In the genomic region with DNA sequence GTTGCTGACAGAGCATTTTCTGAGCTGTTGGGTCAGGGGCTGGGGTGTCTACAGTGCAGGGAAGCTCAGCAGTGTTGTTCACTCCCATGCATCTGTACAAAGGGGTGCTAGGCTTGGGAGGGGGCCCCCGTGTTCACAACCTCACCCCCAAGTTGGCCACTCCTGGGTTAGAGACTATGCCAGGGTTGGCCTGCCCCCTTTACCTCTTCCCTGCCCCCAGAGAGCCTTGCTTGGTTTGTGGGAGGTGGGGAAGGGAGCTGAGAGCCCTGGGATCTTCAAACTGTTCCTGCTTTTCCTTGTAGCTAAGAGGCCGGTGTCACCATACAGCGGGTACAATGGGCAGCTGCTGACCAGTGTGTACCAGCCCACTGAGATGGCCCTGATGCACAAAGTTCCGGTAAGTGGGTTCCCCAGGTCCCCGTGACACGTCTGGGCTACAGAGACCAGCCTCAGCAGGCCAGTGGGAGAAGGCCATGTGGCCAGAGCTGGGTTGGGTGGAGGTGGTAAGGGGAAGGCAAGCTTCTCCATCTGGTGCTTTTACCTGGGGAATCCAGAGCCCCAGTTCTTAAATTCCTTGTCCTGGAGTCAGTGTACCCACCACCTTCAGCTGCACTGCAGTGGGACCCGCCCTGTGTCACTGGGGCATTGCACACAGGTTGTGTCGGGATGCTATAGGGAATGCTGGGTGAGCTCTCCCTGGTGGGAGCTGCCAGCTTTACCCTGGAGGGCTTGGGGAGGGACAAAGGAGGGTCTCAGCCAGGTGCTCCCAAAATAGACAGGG, we compare ENCODE assay signal across 11 cellular contexts. TPM values are rescaled to one million over a fixed set of nuclear protein-coding genes. Genes with fewer than 3 reads are reported as not detected.
DNase-seq lines count a peak whose midpoint lies in the region; ATAC-seq and TF ChIP-seq lines count a peak whose summit lies in the region.
"Had no signal": no experiment of that assay in that cellular context is flagged by ENCODE, and none has a peak within 500 bp of the region (broad histone marks: within the 10 kb centered on the region; RNA-seq: fewer than 3 reads in every experiment).

No MANE protein-coding gene starts in this region.

- no TSS peak for BruUV-seq in MCF 10A (replicated peaks; lab: Mats Ljungman, UMichigan)
- no TSS peak for BruUV-seq in mammary epithelial cell (replicated peaks; lab: Mats Ljungman, UMichigan)

- H3K36me3 Mint-ChIP-seq in MCF 10A (ENCODE audit: insufficient read depth, unreplicated experiment) = peaks cover 42% of the 10 kb centered on the region

- peaks cover 39% of the 10 kb centered on the region for H3K4me1 Mint-ChIP-seq in MCF 10A (ENCODE audit: insufficient read depth, unreplicated experiment)

- H2AFZ ChIP-seq in mammary epithelial cell (ENCODE audit: low read depth, low read length) (no peak overlapping the region), parathyroid adenoma (peak overlapping the region; percentile 93)

- no peak overlapping the region for H3K9ac ChIP-seq in mammary epithelial cell (ENCODE audit: insufficient read depth, low read length)
- no peak overlapping the region for H3K9ac ChIP-seq in parathyroid adenoma

- H3K36me3 ChIP-seq in mammary epithelial cell (ENCODE audit: insufficient read depth, low read length) (no peaks in the 10 kb centered on the region), parathyroid adenoma (ENCODE audit: control insufficient read depth, insufficient read depth, low read length) (no peaks in the 10 kb centered on the region), uterus (no peaks in the 10 kb centered on the region)

- peak overlapping the region; percentile 78 for H3K27ac Mint-ChIP-seq in MCF 10A (ENCODE audit: low read depth, unreplicated experiment)

- H3K9me3 Mint-ChIP-seq in MCF 10A (ENCODE audit: unreplicated experiment) = no peaks in the 10 kb centered on the region

- POLR2A ChIA-PET in MCF 10A (lab: Yijun Ruan, JAX) = interaction anchor here (0.6 to 2.9 kb wide), 9 partner anchors 9 to 438 kb away, joined by 3 to 43 read pairs (median 5); a partner anchor contains a TSS

- CTCF ChIA-PET in MCF 10A (lab: Yijun Ruan, JAX) (interaction anchor here (0.7 to 7.3 kb wide), 6 partner anchors 10 to 64 kb away, joined by 3 to 49 read pairs (median 4); no protein-coding TSS in a partner anchor), mammary epithelial cell (lab: Charles Lee; ENCODE audit: low non-redundant PET) (interaction anchor here (0.6 kb wide), 1 partner anchor 83 kb away, joined by 6 read pairs; no protein-coding TSS in a partner anchor)

- in situ Hi-C loops in mammary epithelial cell (cut with MboI; ENCODE audit: low sequenced_read_pairs in 2 of 2) = no loop called here

- H3K4me1 ChIP-seq in mammary epithelial cell (ENCODE audit: insufficient read depth, low read length) (peaks cover 15% of the 10 kb centered on the region), right cardiac atrium (ENCODE audit: control insufficient read depth, insufficient read depth, low read length) (peaks cover 15% of the 10 kb centered on the region), parathyroid adenoma (peaks cover 51% of the 10 kb centered on the region), uterus (peaks cover 0 to 8% of the 10 kb centered on the region in 2 donors)

- H3K9me3 ChIP-seq in mammary epithelial cell (replicated peaks; ENCODE audit: insufficient read depth, low read length) = peaks cover 3% of the 10 kb centered on the region
- H3K9me3 ChIP-seq in right cardiac atrium (ENCODE audit: control insufficient read depth, low read length) = no peaks in the 10 kb centered on the region
- no peaks in the 10 kb centered on the region for H3K9me3 ChIP-seq in parathyroid adenoma (ENCODE audit: control insufficient read depth, low read length)
- H3K9me3 ChIP-seq in uterus = no peaks in the 10 kb centered on the region

- H3K27me3 ChIP-seq in mammary epithelial cell (ENCODE audit: insufficient read depth, low read length) (no peaks in the 10 kb centered on the region), right cardiac atrium (ENCODE audit: control insufficient read depth, insufficient read depth) (no peaks in the 10 kb centered on the region), parathyroid adenoma (ENCODE audit: control insufficient read depth, insufficient read depth, low read length) (no peaks in the 10 kb centered on the region), uterus (no peaks in the 10 kb centered on the region)

- H3K4me2 ChIP-seq in mammary epithelial cell (ENCODE audit: insufficient read depth, low read depth, low read length) = no peak overlapping the region
- H3K4me2 ChIP-seq in parathyroid adenoma (ENCODE audit: low read length) = peak overlapping the region; percentile 66

- peak in 1 of 2 donors; percentile 0 for ATAC-seq in right cardiac atrium

- no peak for DNase-seq in MCF 10A (ENCODE audit: unreplicated experiment)
- no peak for DNase-seq in mammary epithelial cell
- DNase-seq in right cardiac atrium = no peak
- no peak for DNase-seq in uterus
- DNase-seq in mesenteric fat pad (ENCODE audit: low spot score) = no peak
- DNase-seq in stimulated activated CD4-positive, alpha-beta T cell treated with anti-CD3 and anti-CD28 coated beads, Interleukin-15, amount 100 ng/mL, for 24 hours = no peak
- no peak for DNase-seq in anterior cingulate cortex (lab: John Stamatoyannopoulos, UW)
- DNase-seq: activated CD4-positive, alpha-beta T cell treated with anti-CD3 and anti-CD28 coated beads, Interleukin-2, amount 50 U/mL, for 1 hour; activated gamma-delta T cell treated with Interleukin-2 at 50 U/mL for 16 hours had no signal

- H3K27me3 Mint-ChIP-seq in MCF 10A (ENCODE audit: insufficient read depth, unreplicated experiment) = no peaks in the 10 kb centered on the region

- TF ChIP-seq CTCF in MCF 10A (IDR thresholded peaks at IDR 0.05; ENCODE audit: unreplicated experiment) (no peak), mammary epithelial cell (conservative IDR thresholded peaks at IDR 0.05 in 1 of 2, IDR thresholded peaks at IDR 0.05 in 1 of 2; ENCODE audit: extremely low read depth in 1 of 2, insufficient read depth in 1 of 2, low read depth in 1 of 2, low read length in 2 of 2) (no peak), parathyroid adenoma (IDR thresholded peaks at IDR 0.05) (no peak), uterus (IDR thresholded peaks at IDR 0.05) (no peak)

- H3K4me3 ChIP-seq in mammary epithelial cell (replicated peaks in 1 of 3; ENCODE audit: insufficient read depth in 1 of 3, low read depth in 2 of 3, low read length in 3 of 3) (no peak overlapping the region), right cardiac atrium (ENCODE audit: low read length) (no peak overlapping the region), parathyroid adenoma (ENCODE audit: low read depth, low read length) (peak overlapping the region; percentile 43), uterus (no peak overlapping the region)

- no peak for TF ChIP-seq POLR2A in uterus (IDR thresholded peaks at IDR 0.05)

- intact Hi-C loops in MCF 10A (cut with micrococcal nuclease) (loop anchor here (1.0 kb wide), 2 partner anchors 11 kb away; a partner anchor contains a TSS), mammary epithelial cell (cut with micrococcal nuclease) (no loop called here), right cardiac atrium (cut with DNase I) (no loop called here), uterus (cut with DNase I; ENCODE audit: low total_unique reads) (no loop called here)

- H3K79me2 ChIP-seq in mammary epithelial cell (ENCODE audit: insufficient read depth, low read length) (no peaks in the 10 kb centered on the region), parathyroid adenoma (peaks cover 5% of the 10 kb centered on the region)

- no peaks in the 10 kb centered on the region for H4K20me1 ChIP-seq in mammary epithelial cell (ENCODE audit: insufficient read depth, low read length)

- dilution Hi-C loops in mammary epithelial cell (cut with HindIII; ENCODE audit: low sequenced_read_pairs) = no loop called here

- H3K4me3 Mint-ChIP-seq in MCF 10A (ENCODE audit: unreplicated experiment) = peak overlapping the region; percentile 62

- no peak overlapping the region for H3K27ac ChIP-seq in mammary epithelial cell (ENCODE audit: insufficient read depth, low read depth, low read length)
- peak overlapping the region; percentile 91 for H3K27ac ChIP-seq in right cardiac atrium (ENCODE audit: low read length)
- H3K27ac ChIP-seq in parathyroid adenoma = peak overlapping the region; percentile 100
- peak overlapping the region; percentile 49 to 76 for H3K27ac ChIP-seq in uterus

- 85% methylated on average over 7 of the region's 8 CpGs for WGBS in mammary epithelial cell (ENCODE audit: low coverage, missing lambda C conversion rate)
- WGBS in right cardiac atrium = 64% methylated on average over 8 of the region's 8 CpGs

RNA-seq across cellular contexts. Expression of a gene that starts 11.8 kb away (rescaled TPM):
- total RNA-seq in MCF 10A (2022) = 17.7 and 20.6 TPM in 2 replicates
- 10 to 100 TPM; 10.5 to 35.0 TPM for total RNA-seq in mammary epithelial cell
- polyA plus RNA-seq in mammary epithelial cell = 9.2 TPM
- 8.0 TPM for polyA minus RNA-seq in mammary epithelial cell
- total RNA-seq in right cardiac atrium = 10 to 100 TPM; 27.3 to 40.8 (median 32.1) TPM
- 26.5 TPM for polyA plus RNA-seq in right cardiac atrium
- 10 to 100 TPM in 3 of 4 donors, 1 to 10 TPM in 1; 2.8 to 56.8 (median 27.6) TPM for total RNA-seq in uterus
- total RNA-seq in mesenteric fat pad = 17.9 TPM

RNA-seq across cellular contexts. Expression of a gene that starts 22.7 kb away (rescaled TPM):
- not detected in 2 replicates for total RNA-seq in MCF 10A (2022)
- not detected for total RNA-seq in mammary epithelial cell
- not detected for polyA plus RNA-seq in mammary epithelial cell
- polyA minus RNA-seq in mammary epithelial cell = not detected
- 1 to 10 TPM; 4.8 to 5.7 (median 5.4) TPM for total RNA-seq in right cardiac atrium
- polyA plus RNA-seq in right cardiac atrium = 2.2 TPM
- 10 to 100 TPM in 1 of 4 donors, 1 to 10 TPM in 2, not detected in 1; 3.2 to 10.9 (median 4.0) TPM for total RNA-seq in uterus
- 19.0 TPM for total RNA-seq in mesenteric fat pad
- total RNA-seq: A172 had no signal
